1 cellular context compared by ENCODE assay signal in genomic region chr7:87152112-87152896, GRCh38.
A peak's percentile ranks its signal among the peaks of the same experiment; 100 is the strongest.
TF ChIP-seq lines count a peak whose summit lies in the region.

Gene DMTF1 (plus strand): TSS chr7:87152453. CDS start chr7:87164942, 12,489 bp downstream.

TF ChIP-seq in HepG2, 621 proteins besides CTCF, POLR2A, EP300 and RAD21 (continued from another document and continues in another):
- no peak for TF ChIP-seq ELK4 (CRISPR knock-in tag; IDR thresholded peaks at IDR 0.05; ENCODE audit: borderline replicate concordance)
- TF ChIP-seq NFATC3 (CRISPR knock-in tag; IDR thresholded peaks at IDR 0.05), result peak; percentile 89; the same call in 1 of the 2 replicates
- TF ChIP-seq MIER2 (CRISPR knock-in tag; IDR thresholded peaks at IDR 0.05), result no peak
- no peak for TF ChIP-seq MYNN (CRISPR knock-in tag; IDR thresholded peaks at IDR 0.05; ENCODE audit: low read depth)
- TF ChIP-seq BRCA1 (CRISPR knock-in tag; IDR thresholded peaks at IDR 0.05), result peak; percentile 25; the same call in 1 of the 2 replicates
- peak; percentile 84 for TF ChIP-seq ZNF574 (CRISPR knock-in tag; IDR thresholded peaks at IDR 0.05)
- TF ChIP-seq ZMYM2 (CRISPR knock-in tag; IDR thresholded peaks at IDR 0.05), result no peak
- 0 out of 2 replicates have a peak, but pooled peaks have one; percentile 11 for TF ChIP-seq TEAD2 (CRISPR knock-in tag; IDR thresholded peaks at IDR 0.05)
- peak; percentile 44; the same call in 1 of the 2 replicates for TF ChIP-seq BCL6 (CRISPR knock-in tag; IDR thresholded peaks at IDR 0.05)
- peak; percentile 61 for TF ChIP-seq HDAC2 (CRISPR knock-in tag; IDR thresholded peaks at IDR 0.05)
- TF ChIP-seq CSRNP2 (CRISPR knock-in tag; conservative IDR thresholded peaks at IDR 0.05; ENCODE audit: low read depth), result no peak
- peak; percentile 93 for TF ChIP-seq KLF6 (CRISPR knock-in tag; IDR thresholded peaks at IDR 0.05)
- TF ChIP-seq ZEB1 (IDR thresholded peaks at IDR 0.05; ENCODE audit: insufficient replicate concordance, low read depth), result no peak
- TF ChIP-seq PAX8 (CRISPR knock-in tag; IDR thresholded peaks at IDR 0.05; ENCODE audit: borderline replicate concordance), result peak; percentile 93; the same call in 1 of the 2 replicates
- TF ChIP-seq ZNF253 (CRISPR knock-in tag; IDR thresholded peaks at IDR 0.05; ENCODE audit: borderline replicate concordance), result 0 out of 2 replicates have a peak, but pooled peaks have one; percentile 54
- TF ChIP-seq ADNP (CRISPR knock-in tag; IDR thresholded peaks at IDR 0.05), result no peak
- TF ChIP-seq FOXP4 (CRISPR knock-in tag; IDR thresholded peaks at IDR 0.05), result peak; percentile 42
- no peak; the same call in 1 of the 2 replicates for TF ChIP-seq ZNF292 (CRISPR knock-in tag; IDR thresholded peaks at IDR 0.05; ENCODE audit: borderline replicate concordance, low read depth)
- no peak for TF ChIP-seq CC2D1A (CRISPR knock-in tag; IDR thresholded peaks at IDR 0.05)
- no peak for TF ChIP-seq SYNCRIP (IDR thresholded peaks at IDR 0.05; ENCODE audit: insufficient read depth, low read depth, low read length)
- TF ChIP-seq STAG1 (CRISPR knock-in tag; IDR thresholded peaks at IDR 0.05), result 0 out of 2 replicates have a peak, but pooled peaks have one; percentile 15
- TF ChIP-seq HNF1A (IDR thresholded peaks at IDR 0.05; ENCODE audit: low read depth), result no peak
- peak; percentile 75 for TF ChIP-seq HNF1A (CRISPR knock-in tag; IDR thresholded peaks at IDR 0.05; ENCODE audit: borderline replicate concordance)
- TF ChIP-seq ZSCAN31 (CRISPR knock-in tag; IDR thresholded peaks at IDR 0.05; ENCODE audit: low read depth), result peak; percentile 65; the same call in 1 of the 2 replicates
- no peak for TF ChIP-seq SNAPC4 (CRISPR knock-in tag; IDR thresholded peaks at IDR 0.05)
- no peak for TF ChIP-seq ZBTB8A (CRISPR knock-in tag; IDR thresholded peaks at IDR 0.05; ENCODE audit: borderline replicate concordance, low read depth)
- peak; percentile 22; the same call in 1 of the 2 replicates for TF ChIP-seq JUND (CRISPR knock-in tag; IDR thresholded peaks at IDR 0.05)
- no peak for TF ChIP-seq SRSF4 (IDR thresholded peaks at IDR 0.05; ENCODE audit: low read depth, low read length, poor library complexity, severe bottlenecking)
- TF ChIP-seq GMEB2 (CRISPR knock-in tag; IDR thresholded peaks at IDR 0.05; ENCODE audit: low read depth), result peak; percentile 82
- no peak for TF ChIP-seq KDM6A (CRISPR knock-in tag; IDR thresholded peaks at IDR 0.05; ENCODE audit: low read depth)
- TF ChIP-seq ZNF276 (CRISPR knock-in tag; IDR thresholded peaks at IDR 0.05; ENCODE audit: low read depth), result peak; percentile 42; the same call in 1 of the 2 replicates
- TF ChIP-seq SP1 (IDR thresholded peaks at IDR 0.05), result no peak
- peak; percentile 61; the same call in 1 of the 2 replicates for TF ChIP-seq SP1 (CRISPR knock-in tag; IDR thresholded peaks at IDR 0.05)
- no peak; the same call in 1 of the 2 replicates for TF ChIP-seq KLF12 (CRISPR knock-in tag; IDR thresholded peaks at IDR 0.05; ENCODE audit: borderline replicate concordance)
- TF ChIP-seq CBX2 (IDR thresholded peaks at IDR 0.05; ENCODE audit: low read depth, low read length), result no peak
- no peak; the same call in 1 of the 2 replicates for TF ChIP-seq CBX2 (CRISPR knock-in tag; IDR thresholded peaks at IDR 0.05; ENCODE audit: low read depth)
